In the genomic region with DNA sequence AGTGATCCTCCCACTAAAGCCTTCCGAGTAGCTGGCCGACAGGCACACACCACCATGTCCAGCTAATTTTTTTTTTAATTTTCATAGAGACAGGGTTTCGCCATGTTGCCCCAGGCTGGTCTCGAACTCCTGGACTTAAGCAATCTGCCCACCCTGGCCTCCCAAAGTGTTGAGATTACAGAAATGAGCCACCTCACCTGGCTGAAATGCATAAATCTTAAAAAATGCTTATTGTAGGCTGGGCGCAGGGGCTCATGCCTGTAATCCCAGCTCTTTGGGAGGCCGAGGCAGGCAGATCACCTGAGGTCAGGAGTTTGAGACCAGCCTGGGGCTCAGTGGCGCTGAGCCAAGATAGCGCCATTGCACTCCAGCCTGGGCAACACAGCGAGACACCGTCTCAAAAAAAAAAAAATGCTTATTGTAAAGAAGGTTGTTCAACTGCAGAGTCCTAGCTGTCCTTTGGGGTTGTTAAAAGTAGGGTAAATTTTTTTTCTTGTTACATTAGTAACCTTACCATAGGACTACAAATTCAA, we compare ENCODE assay signal across 20 cellular contexts. TPM values are rescaled to one million over a fixed set of nuclear protein-coding genes. Genes with fewer than 3 reads are reported as not detected.
A peak's percentile ranks its signal among the peaks of the same experiment; 100 is the strongest.
DNase-seq lines count a peak whose midpoint lies in the region; ATAC-seq, FAIRE-seq and TF ChIP-seq lines count a peak whose summit lies in the region.
"Had no signal": no experiment of that assay in that cellular context is flagged by ENCODE, and none has a peak within 500 bp of the region (broad histone marks: within the 10 kb centered on the region; RNA-seq: fewer than 3 reads in every experiment).

No MANE protein-coding gene starts in this region.

- no peak overlapping the region for H2BK120ac ChIP-seq in mesenchymal stem cell (ENCODE audit: low read depth, low read length)

- intact Hi-C loops in K562 (cut with micrococcal nuclease) (loop anchor here (10.0 kb wide), 1 partner anchor 126 kb away; a partner anchor contains a TSS), upper lobe of right lung (cut with DNase I) (no loop called here)

- in situ Hi-C loops in K562 (cut with MboI) = no loop called here

- DNase-seq in K562 (ENCODE audit: extremely low read depth in 1 of 4, low spot score in 3 of 4) (no peak), mesenchymal stem cell (no peak), upper lobe of right lung (peak; percentile 36), hypothalamus (lab: John Stamatoyannopoulos, UW) (no peak), activated gamma-delta T cell (lab: John Stamatoyannopoulos, UW) (no peak)
- DNase-seq: activated CD4-positive, alpha-beta T cell treated with anti-CD3 and anti-CD28 coated beads, Interleukin-2, amount 10 ng/mL, durations not matched to agents 24 days and 14 days; DMS53; effector CD8-positive, alpha-beta T cell; H9; left colon; midbrain; NCI-H1092; NCI-H1930; NCI-H2227 treated with DMSO at 0.1 percent for 48 hours; T-helper 17 cell had no signal

- H3K23ac ChIP-seq in mesenchymal stem cell (ENCODE audit: low read length in 2 of 2) = no peak overlapping the region

- BruUV-seq in K562 (replicated peaks; lab: Mats Ljungman, UMichigan) = no TSS peak

- 0 out of 2 replicates have a peak, but pooled peaks cover 13% of the 10 kb centered on the region for H3F3A ChIP-seq in Loucy (ENCODE audit: low read depth)

- no peak overlapping the region for H3K18ac ChIP-seq in mesenchymal stem cell (ENCODE audit: low read depth in 1 of 2, low read length in 2 of 2)

- H4K20me1 ChIP-seq in Loucy (ENCODE audit: insufficient read depth, low read length, poor library complexity, severe bottlenecking) (peaks cover 4% of the 10 kb centered on the region), K562 (replicated peaks; ENCODE audit: control insufficient read depth, insufficient read depth, low read length) (no peaks in the 10 kb centered on the region)

- H3K9me3 ChIP-seq in Loucy (ENCODE audit: insufficient read depth, low read depth, low read length) (no peaks in the 10 kb centered on the region), K562 (replicated peaks; ENCODE audit: control insufficient read depth, insufficient read depth, low read depth, low read length) (no peaks in the 10 kb centered on the region), mesenchymal stem cell (ENCODE audit: control insufficient read depth, low read length) (no peaks in the 10 kb centered on the region), upper lobe of right lung (no peaks in the 10 kb centered on the region)
- H3K9me3 ChIP-seq: esophagus muscularis mucosa had no signal

- H3K4me2 ChIP-seq in Loucy (ENCODE audit: low read depth, low read length, poor library complexity, severe bottlenecking) (peak overlapping the region; percentile 98), K562 (ENCODE audit: insufficient read depth, low read length) (no peak overlapping the region), mesenchymal stem cell (ENCODE audit: low read length, poor library complexity, severe bottlenecking) (no peak overlapping the region)

- H3K27ac ChIP-seq in K562 (ENCODE audit: extremely low read depth, low read depth, low read length) = no peak overlapping the region
- peak overlapping the region; percentile 27 for H3K27ac ChIP-seq in mesenchymal stem cell (ENCODE audit: low read length, poor library complexity, severe bottlenecking)
- H3K27ac ChIP-seq in upper lobe of right lung = no peak overlapping the region

- no peaks in the 10 kb centered on the region for H3K9me2 ChIP-seq in Loucy (replicated peaks; ENCODE audit: low read depth, low read length)

- H3K4me1 ChIP-seq in Loucy (ENCODE audit: insufficient read depth, low read length, poor library complexity, severe bottlenecking) = peaks cover 28% of the 10 kb centered on the region
- H3K4me1 ChIP-seq in K562 (replicated peaks in 1 of 2; ENCODE audit: control insufficient read depth in 2 of 2, insufficient read depth in 2 of 2, low read length in 2 of 2) = peaks cover 19 to 20% of the 10 kb centered on the region in 2 experiments; a peak in 4 of 5 replicates
- H3K4me1 ChIP-seq in mesenchymal stem cell (ENCODE audit: control insufficient read depth, insufficient read depth, low read depth, low read length) = no peaks in the 10 kb centered on the region
- H3K4me1 ChIP-seq in upper lobe of right lung = peaks cover 10% of the 10 kb centered on the region

- ATAC-seq in K562 = no peak
- ATAC-seq in upper lobe of right lung = no peak
- ATAC-seq in HG02642 (IDR thresholded peaks at IDR 0.05; ENCODE audit: poor library complexity, unreplicated experiment) = no peak
- ATAC-seq: GM12878; left colon; natural killer cell treated with Interleukin-12 subunit alpha and Interleukin-12 subunit beta and Interleukin-15 and Interleukin-18, amount 100 ng/mL, for 72 hours; T-helper 17 cell had no signal

- H2AK5ac ChIP-seq in mesenchymal stem cell (ENCODE audit: low read length, severe bottlenecking) = no peak overlapping the region

- CTCF ChIA-PET in K562 (lab: Yijun Ruan, JAX; ENCODE audit: low intra/inter-chr PET ratio) = no interaction called here

- H3K4ac ChIP-seq in mesenchymal stem cell (ENCODE audit: low read depth in 1 of 2, low read length in 2 of 2) = no peak overlapping the region

- no peaks in the 10 kb centered on the region for H3K9me1 ChIP-seq in K562 (ENCODE audit: control insufficient read depth, insufficient read depth, low read length)

- no peak for TF ChIP-seq EP300 in K562 (IDR thresholded peaks at IDR 0.05; ENCODE audit: low read length)

- no peak overlapping the region for H3K14ac ChIP-seq in mesenchymal stem cell (ENCODE audit: low read length in 2 of 2)

- H2BK12ac ChIP-seq in mesenchymal stem cell (ENCODE audit: low read length in 2 of 2) = no peak overlapping the region

- H4K91ac ChIP-seq in mesenchymal stem cell (ENCODE audit: low read length) = no peak overlapping the region

- H2BK15ac ChIP-seq in mesenchymal stem cell (ENCODE audit: low read depth, poor library complexity, severe bottlenecking) = no peak overlapping the region

- no peak overlapping the region for H2BK5ac ChIP-seq in mesenchymal stem cell (ENCODE audit: low read depth, low read length, poor library complexity, severe bottlenecking)

- POLR2A ChIA-PET in K562 (lab: Yijun Ruan, JAX) = interaction anchor here (0.5 to 1.5 kb wide), 6 partner anchors 17 to 216 kb away, joined by 3 to 6 read pairs (median 3); a partner anchor contains a TSS

- no peak overlapping the region for H3K4me3 ChIP-seq in Loucy (ENCODE audit: low read length, poor library complexity, severe bottlenecking)
- H3K4me3 ChIP-seq in K562 = no peak overlapping the region
- H3K4me3 ChIP-seq in mesenchymal stem cell (ENCODE audit: insufficient read depth in 1 of 2, low read depth in 1 of 2, low read length in 2 of 2) = peak overlapping the region in 1 of 2 experiments; percentile 36
- H3K4me3 ChIP-seq in upper lobe of right lung = no peak overlapping the region
- H3K4me3 ChIP-seq: esophagus muscularis mucosa, GM12878 had no signal

- H3K9ac ChIP-seq in Loucy (ENCODE audit: low read depth, low read length, poor library complexity, severe bottlenecking) (peak overlapping the region; percentile 5), K562 (ENCODE audit: insufficient read depth in 1 of 2, low read depth in 2 of 2, low read length in 2 of 2) (peak overlapping the region in 1 of 2 experiments; percentile 53; a peak in 2 of 4 replicates), mesenchymal stem cell (ENCODE audit: low read length) (peak overlapping the region; percentile 73)

- no peak overlapping the region for H4K8ac ChIP-seq in mesenchymal stem cell (ENCODE audit: low read length)

- H3K36me3 ChIP-seq in Loucy (ENCODE audit: insufficient read depth, low read length) = no peaks in the 10 kb centered on the region
- peaks cover 5% of the 10 kb centered on the region; the same call in 1 of the 3 replicates for H3K36me3 ChIP-seq in K562 (ENCODE audit: control insufficient read depth, insufficient read depth, low read length)
- H3K36me3 ChIP-seq in mesenchymal stem cell (ENCODE audit: control insufficient read depth in 1 of 2, insufficient read depth in 2 of 2, low read depth in 1 of 2, low read length in 2 of 2) = no peaks in the 10 kb centered on the region
- H3K36me3 ChIP-seq in upper lobe of right lung = no peaks in the 10 kb centered on the region
- H3K36me3 ChIP-seq: esophagus muscularis mucosa had no signal

- no peak for FAIRE-seq in K562 (lab: Jason Lieb, UNC)
- FAIRE-seq: GM12878 had no signal

- H2AFZ ChIP-seq in Loucy (ENCODE audit: low read length) (no peak overlapping the region), K562 (ENCODE audit: low read depth, low read length) (no peak overlapping the region), mesenchymal stem cell (ENCODE audit: low read depth, low read length) (no peak overlapping the region)

- H3K79me1 ChIP-seq in mesenchymal stem cell (replicated peaks; ENCODE audit: low read length, poor library complexity, severe bottlenecking) = peaks cover 5% of the 10 kb centered on the region

- 82% methylated on average over 9 of the region's 10 CpGs for WGBS in K562 (ENCODE audit: insufficient coverage, low coverage, missing lambda C conversion rate)
- whole genome bisulfite sequencing in mesenchymal stem cell = 95% methylated on average over 8 of the region's 10 CpGs

- H3K27me3 ChIP-seq in Loucy (ENCODE audit: insufficient read depth, low read length, poor library complexity, severe bottlenecking) (peaks cover 4% of the 10 kb centered on the region), K562 (ENCODE audit: control insufficient read depth in 2 of 2, insufficient read depth in 2 of 2, low read length in 2 of 2) (no peaks in the 10 kb centered on the region), mesenchymal stem cell (ENCODE audit: control insufficient read depth in 1 of 2, insufficient read depth in 1 of 2, low read length in 2 of 2) (no peaks in the 10 kb centered on the region), upper lobe of right lung (no peaks in the 10 kb centered on the region)
- H3K27me3 ChIP-seq: esophagus muscularis mucosa had no signal

- no peak for TF ChIP-seq CTCF in Loucy (conservative IDR thresholded peaks at IDR 0.05; ENCODE audit: low read length)
- no peak for TF ChIP-seq CTCF in K562 (IDR thresholded peaks at IDR 0.05 in 2 of 3, conservative IDR thresholded peaks at IDR 0.05 in 1 of 3; ENCODE audit: insufficient read depth in 2 of 3, low read depth in 1 of 3, low read length in 3 of 3)
- no peak for TF ChIP-seq CTCF in upper lobe of right lung (IDR thresholded peaks at IDR 0.05)

- H3K79me2 ChIP-seq in Loucy (ENCODE audit: insufficient read depth, low read length) = peaks cover 56% of the 10 kb centered on the region
- H3K79me2 ChIP-seq in K562 (ENCODE audit: control insufficient read depth, insufficient read depth, low read length) = peaks cover 28% of the 10 kb centered on the region

- no peak for TF ChIP-seq POLR2A in K562 (conservative IDR thresholded peaks at IDR 0.05)

- TF ChIP-seq RAD21 in K562 (CRISPR knock-in tag; conservative IDR thresholded peaks at IDR 0.05 in 1 of 2, IDR thresholded peaks at IDR 0.05 in 1 of 2) = no peak

RNA-seq across cellular contexts. Expression of a gene that starts 4.0 kb away (rescaled TPM):
- total RNA-seq in K562 (2011; cell fraction: chromatin; rRNA removed; ENCODE audit: low replicate concordance) = 176 and 423 TPM in 2 replicates
- 383 and 414 TPM in 2 replicates for total RNA-seq in K562 (2011; cell fraction: nucleolus; rRNA removed)
- 358 and 385 TPM in 2 replicates for total RNA-seq in K562 (2011; cell fraction: nucleoplasm; rRNA removed)
- total RNA-seq in K562 (2014; rRNA removed) = 755 and 1,088 TPM in 2 replicates
- total RNA-seq in K562 (2014; rRNA removed; fragmentation: Illumina TruSeq; extraction: Trizol) = 779 and 914 TPM in 2 replicates
- total RNA-seq in K562 (2015; rRNA removed; fragmentation: Illumina TruSeq; extraction: Trizol) = 912 and 926 TPM in 2 replicates
- 839 and 845 TPM in 2 replicates for total RNA-seq in K562 (2021)
- polyA plus RNA-seq in K562 (2011; rRNA removed) = 2,698 and 3,950 TPM in 2 replicates
- polyA plus RNA-seq in K562 (2011; cell fraction: cytosol; rRNA removed) = 6,167 and 6,224 TPM in 2 replicates
- 965 and 1,239 TPM in 2 replicates for polyA plus RNA-seq in K562 (2011; cell fraction: nucleus; rRNA removed)
- polyA plus RNA-seq in K562 (2012) = 1,132 and 1,153 TPM in 2 replicates
- 2,770 and 3,012 TPM in 2 replicates for polyA plus RNA-seq in K562 (2014; fragmentation: Illumina TruSeq; extraction: Trizol)
- 1,000 to 10,000 TPM in 1 of 2 experiments, 100 to 1,000 TPM in 1; 776 to 1,185 TPM for polyA plus RNA-seq in K562 (2014; fragmentation: Nextera tagmentation; extraction: Ambion mirVana)
- polyA plus RNA-seq in K562 (2014; rRNA removed) = 1,517 and 1,660 TPM in 2 replicates
- 2,193 and 2,971 TPM in 2 replicates for polyA minus RNA-seq in K562 (2011; rRNA and poly(A)+ RNA removed)
- polyA minus RNA-seq in K562 (2011; cell fraction: cytosol; rRNA and poly(A)+ RNA removed) = 751 and 929 TPM in 2 replicates
- polyA minus RNA-seq in K562 (2011; cell fraction: nucleus; rRNA and poly(A)+ RNA removed) = 192 and 360 TPM in 2 replicates
- polyA plus RNA-seq in mesenchymal stem cell (2013, experiment 1 of 2) = 532 TPM
- polyA plus RNA-seq in mesenchymal stem cell (2013, experiment 2 of 2) = 549 TPM
- 113 TPM for total RNA-seq in upper lobe of right lung

RNA-seq across cellular contexts. Expression of a gene that starts 34.0 kb away (rescaled TPM):
- not detected in 2 replicates for total RNA-seq in K562 (2011; cell fraction: chromatin; rRNA removed; ENCODE audit: low replicate concordance)
- 0.13 and 0.67 TPM in 2 replicates for total RNA-seq in K562 (2011; cell fraction: nucleolus; rRNA removed)
- total RNA-seq in K562 (2011; cell fraction: nucleoplasm; rRNA removed) = 0.81 TPM in 1 of 2 replicates, not detected in the other
- 0.27 and 1.3 TPM in 2 replicates for total RNA-seq in K562 (2014; rRNA removed)
- 0.36 and 0.51 TPM in 2 replicates for total RNA-seq in K562 (2014; rRNA removed; fragmentation: Illumina TruSeq; extraction: Trizol)
- total RNA-seq in K562 (2015; rRNA removed; fragmentation: Illumina TruSeq; extraction: Trizol) = 0.41 TPM in 1 of 2 replicates, not detected in the other
- total RNA-seq in K562 (2021) = 0.81 and 1.6 TPM in 2 replicates
- polyA plus RNA-seq in K562 (2011; rRNA removed) = 0.71 and 1.4 TPM in 2 replicates
- polyA plus RNA-seq in K562 (2011; cell fraction: cytosol; rRNA removed) = 1.2 and 2.7 TPM in 2 replicates
- polyA plus RNA-seq in K562 (2011; cell fraction: nucleus; rRNA removed) = 0.65 and 1.4 TPM in 2 replicates
- 1.1 and 4.3 TPM in 2 replicates for polyA plus RNA-seq in K562 (2012)
- 0.97 and 1.3 TPM in 2 replicates for polyA plus RNA-seq in K562 (2014; fragmentation: Illumina TruSeq; extraction: Trizol)
- 1 to 10 TPM; 1.8 to 1.9 TPM for polyA plus RNA-seq in K562 (2014; fragmentation: Nextera tagmentation; extraction: Ambion mirVana)
- polyA plus RNA-seq in K562 (2014; rRNA removed) = 1.3 TPM in 2 replicates
- polyA minus RNA-seq in K562 (2011; rRNA and poly(A)+ RNA removed) = 0.84 TPM in 1 of 2 replicates, not detected in the other
- polyA minus RNA-seq in K562 (2011; cell fraction: cytosol; rRNA and poly(A)+ RNA removed) = not detected in 2 replicates
- polyA minus RNA-seq in K562 (2011; cell fraction: nucleus; rRNA and poly(A)+ RNA removed) = not detected in 2 replicates
- not detected for polyA plus RNA-seq in mesenchymal stem cell (2013, experiment 1 of 2)
- polyA plus RNA-seq in mesenchymal stem cell (2013, experiment 2 of 2) = not detected
- not detected for total RNA-seq in upper lobe of right lung
- total RNA-seq: natural killer cell treated with Interleukin-12 subunit alpha and Interleukin-12 subunit beta and Interleukin-15 and Interleukin-18, amount 100 ng/mL, for 72 hours; T-helper 17 cell had no signal
